23 cellular contexts compared by ENCODE assay signal in the genomic region with DNA sequence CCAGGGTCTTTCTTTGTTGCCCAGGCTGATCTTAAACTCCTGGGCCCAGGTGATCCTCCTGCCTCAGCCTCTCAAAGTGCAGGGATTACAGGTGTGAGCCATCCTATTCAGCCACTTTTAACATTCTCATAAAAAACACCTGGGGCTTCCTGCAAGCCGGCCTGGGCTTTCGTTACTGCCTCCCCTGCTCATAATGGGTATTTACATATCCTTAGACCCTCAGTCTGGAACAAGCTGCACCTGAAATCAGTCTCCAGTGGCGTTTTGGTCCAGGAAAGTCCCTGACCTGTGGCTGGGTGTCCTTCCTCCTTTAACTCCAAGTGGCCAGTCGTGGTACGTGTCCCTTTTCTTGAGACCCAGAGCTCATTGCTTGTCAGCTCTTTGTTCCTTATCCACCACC.
DNase-seq lines count a peak whose midpoint lies in the region; ATAC-seq and TF ChIP-seq lines count a peak whose summit lies in the region.
"Had no signal": no experiment of that assay in that cellular context is flagged by ENCODE, and none has a peak within 500 bp of the region (broad histone marks: within the 10 kb centered on the region; RNA-seq: fewer than 3 reads in every experiment).

No MANE protein-coding gene starts in this region.

- H3F3A ChIP-seq in MM.1S (ENCODE audit: insufficient read depth, low read length): peaks cover 35% of the 10 kb centered on the region

- no peaks in the 10 kb centered on the region for H3K9me3 ChIP-seq in MM.1S (replicated peaks; ENCODE audit: insufficient read depth, low read length)

- ATAC-seq in HG02970 (IDR thresholded peaks at IDR 0.05; ENCODE audit: low FRiP score, unreplicated experiment): no peak
- ATAC-seq: CD8-positive, alpha-beta T cell; HCT116 had no signal

- peak overlapping the region; percentile 30; the same call in 1 of the 2 replicates for H3K4me3 ChIP-seq in MM.1S (ENCODE audit: low read length)

- H3K9ac ChIP-seq in MM.1S (ENCODE audit: low read length): peak overlapping the region; percentile 47; the same call in 1 of the 2 replicates

- H3K36me3 ChIP-seq in MM.1S (replicated peaks; ENCODE audit: insufficient read depth, low read length): no peaks in the 10 kb centered on the region

- in situ Hi-C loops in GM13977 (cut with MboI; ENCODE audit: low pct_unique_long_range_greater_than_20kb, low sequenced_read_pairs, unreplicated experiment): no loop called here

- peak overlapping the region; percentile 91 for H3K27ac ChIP-seq in MM.1S (ENCODE audit: low read length)
- H3K27ac ChIP-seq: HL-60 had no signal

- H3K4me2 ChIP-seq in MM.1S (ENCODE audit: low read depth, low read length): peak overlapping the region; percentile 71

- H2AFZ ChIP-seq in MM.1S (ENCODE audit: low read length): peak overlapping the region; percentile 51

- H4K20me1 ChIP-seq in MM.1S (ENCODE audit: insufficient read depth, low read length): no peaks in the 10 kb centered on the region

- H3K9me2 ChIP-seq in MM.1S (replicated peaks; ENCODE audit: insufficient read depth, low read length): no peaks in the 10 kb centered on the region

- TF ChIP-seq CTCF in MM.1S (IDR thresholded peaks at IDR 0.05; ENCODE audit: low read length) (peak; percentile 18), GM13977 (IDR thresholded peaks at IDR 0.05; ENCODE audit: extremely low read depth, insufficient read depth, missing control alignments) (no peak)

- H3K79me2 ChIP-seq in MM.1S (ENCODE audit: low read length): no peaks in the 10 kb centered on the region

- DNase-seq in NCI-H2107 treated with DMSO at 0.1 percent for 48 hours (lab: John Stamatoyannopoulos, UW; ENCODE audit: unreplicated experiment): peak; percentile 29
- no peak for DNase-seq in NCI-H2107 (lab: John Stamatoyannopoulos, UW)
- peak; percentile 79 for DNase-seq in MM.1S
- peak; percentile 38 for DNase-seq in RPMI8226
- DNase-seq in NCI-H1436 (lab: John Stamatoyannopoulos, UW): no peak
- DNase-seq in pons (ENCODE audit: low spot score): no peak
- no peak for DNase-seq in GM13977 (ENCODE audit: low spot score)
- DNase-seq: AML-193; C1 segment of cervical spinal cord; Calu3; CD8-positive, alpha-beta T cell; GOT3; KBM-7; NCI-H1092; NCI-H1694 treated with DMSO at 0.1 percent for 48 hours; NCI-H2081 treated with DMSO at 0.1 percent for 48 hours; NCI-H226; NCI-H774; Right ventricle myocardium superior; T-helper 9 cell had no signal

- peaks cover 63% of the 10 kb centered on the region for H3K4me1 ChIP-seq in MM.1S (ENCODE audit: low read length)

- H3K27me3 ChIP-seq in MM.1S (replicated peaks; ENCODE audit: insufficient read depth, low read length): no peaks in the 10 kb centered on the region

Comparison
In these comparisons a context has a peak if more than half of its experiments do, and no peak if none do; other contexts are left out.
1. DNase-seq: peak in NCI-H2107 treated with DMSO at 0.1 percent for 48 hours (single experiment), MM.1S (single experiment) and RPMI8226 (single experiment); none in NCI-H2107 (single experiment), NCI-H1436 (single experiment), pons (single experiment) and GM13977 (single experiment).